1 cellular context compared by ENCODE assay signal in the genomic region with DNA sequence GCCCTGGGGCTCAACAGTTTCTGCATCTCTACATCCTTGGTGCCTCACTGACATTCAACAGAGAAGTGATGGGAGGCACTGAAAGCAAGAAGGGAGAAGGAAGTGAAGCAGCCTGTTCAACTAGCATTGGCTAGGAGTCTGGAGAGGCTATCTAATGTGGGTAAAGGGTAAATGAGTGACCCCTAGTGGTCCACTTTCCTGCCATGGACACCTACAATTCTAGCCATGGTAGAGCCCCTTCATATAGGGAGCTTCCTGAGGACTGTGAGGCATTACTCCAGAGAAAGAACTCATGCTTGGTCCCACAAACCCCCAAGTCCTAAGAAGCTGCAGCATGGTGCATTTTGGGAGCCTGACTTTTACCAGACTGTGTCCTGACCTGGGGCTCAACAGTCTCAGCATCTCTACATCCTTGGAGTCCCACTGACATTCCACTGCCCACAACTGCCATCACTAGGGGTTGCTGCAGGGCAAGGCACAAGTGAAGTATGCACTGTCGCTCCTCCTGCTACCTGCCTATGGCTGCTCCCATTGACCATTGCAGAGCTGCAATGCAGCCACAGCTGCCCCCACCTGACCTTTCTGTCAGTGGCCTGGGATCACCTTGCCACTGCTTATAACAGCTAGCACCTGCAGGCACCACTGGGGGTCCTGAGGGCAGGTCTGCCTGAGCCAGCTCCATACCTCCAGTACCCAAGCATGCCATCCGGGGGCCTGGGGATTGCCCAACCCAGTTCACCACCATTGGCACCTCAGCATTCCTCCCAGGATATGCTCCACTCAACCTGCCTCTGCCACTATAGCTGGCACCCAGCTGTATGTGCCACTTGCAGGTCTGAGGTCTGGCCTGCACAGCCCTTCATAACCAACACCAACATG.
TF ChIP-seq lines count a peak whose summit lies in the region.

No MANE protein-coding gene starts in this region.

TF ChIP-seq in HCT116, 20 proteins besides CTCF, POLR2A, EP300 and RAD21 (continued from another document):
- no peak for TF ChIP-seq TCF7L2 (IDR thresholded peaks at IDR 0.05; ENCODE audit: borderline replicate concordance, extremely low read depth, insufficient read depth, insufficient read length)
- no peak for TF ChIP-seq ZFX (IDR thresholded peaks at IDR 0.05)
- TF ChIP-seq SP1 (IDR thresholded peaks at IDR 0.05; ENCODE audit: low read depth), result no peak
- TF ChIP-seq EZH2phosphoT487 (IDR thresholded peaks at IDR 0.05; ENCODE audit: borderline replicate concordance), result no peak
- TF ChIP-seq, protein P1, sequence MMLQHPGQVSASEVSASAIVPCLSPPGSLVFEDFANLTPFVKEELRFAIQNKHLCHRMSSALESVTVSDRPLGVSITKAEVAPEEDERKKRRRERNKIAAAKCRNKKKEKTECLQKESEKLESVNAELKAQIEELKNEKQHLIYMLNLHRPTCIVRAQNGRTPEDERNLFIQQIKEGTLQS (IDR thresholded peaks at IDR 0.05), result no peak
- no peak for TF ChIP-seq EGR1 (IDR thresholded peaks at IDR 0.05; ENCODE audit: low read depth)
- no peak for TF ChIP-seq SIN3A (IDR thresholded peaks at IDR 0.05; ENCODE audit: low read depth)
